19 cellular contexts compared by ENCODE assay signal in genomic region chr17:76630151-76630550, GRCh38. TPM values are rescaled to one million over a fixed set of nuclear protein-coding genes. Genes with fewer than 3 reads are reported as not detected.
DNase-seq lines count a peak whose midpoint lies in the region; ATAC-seq, FAIRE-seq and TF ChIP-seq lines count a peak whose summit lies in the region.
"Had no signal": no experiment of that assay in that cellular context is flagged by ENCODE, and none has a peak within 500 bp of the region (broad histone marks: within the 10 kb centered on the region; RNA-seq: fewer than 3 reads in every experiment).

No MANE protein-coding gene starts in this region.

- H3K36me3 ChIP-seq in H7 (replicated peaks; ENCODE audit: control insufficient read depth, insufficient read depth, low read length), result no peaks in the 10 kb centered on the region
- H3K36me3 ChIP-seq in Panc1 (ENCODE audit: control insufficient read depth, insufficient read depth, low read length), result no peaks in the 10 kb centered on the region
- H3K36me3 ChIP-seq in small intestine (ENCODE audit: control insufficient read depth in 2 of 2, insufficient read depth in 2 of 2, low read length in 2 of 2), result peaks cover 0 to 7% of the 10 kb centered on the region in 2 donors
- H3K36me3 ChIP-seq: HAP-1, SJCRH30 had no signal

- DNase-seq in H7 (peak; percentile 70), Panc1 (ENCODE audit: low read depth, low spot score) (no peak), iPS-NIHi11 (ENCODE audit: low spot score) (peak; percentile 66), small intestine (peak; percentile 87), GM19238 (ENCODE audit: insufficient read length, low spot score) (no peak)
- DNase-seq: COR-L47; NCI-H1092 treated with DMSO at 0.1 percent for 48 hours; NCI-H2081 treated with DMSO at 0.1 percent for 48 hours; NCI-H524 treated with DMSO at 0.1 percent for 48 hours; NK-92 treated with Interleukin-12 subunit alpha and Interleukin-12 subunit beta, amount 100 ng/mL, for 24 hours; OCI-M1; RPMI8226; SJCRH30 had no signal

- H3K9me3 ChIP-seq in Panc1 (ENCODE audit: control insufficient read depth, insufficient read depth, low read depth, low read length) (no peaks in the 10 kb centered on the region), small intestine (ENCODE audit: control insufficient read depth, low read depth) (no peaks in the 10 kb centered on the region)
- H3K9me3 ChIP-seq: HAP-1, SJCRH30 had no signal

- 16 to 57% (median 38%) methylated on average over 6 of the region's 6 CpGs for WGBS in small intestine, 3 donors

- CTCF ChIA-PET in Panc1 (lab: Charles Lee), result interaction anchor here (0.6 to 0.7 kb wide), 3 partner anchors 11 to 222 kb away, joined by 3 to 16 read pairs (median 4); no protein-coding TSS in a partner anchor

- no peaks in the 10 kb centered on the region for H3K4me1 ChIP-seq in Panc1 (ENCODE audit: control insufficient read depth, insufficient read depth, low read length)
- H3K4me1 ChIP-seq in small intestine (ENCODE audit: control insufficient read depth in 2 of 2, insufficient read depth in 1 of 2, low read depth in 1 of 2, low read length in 1 of 2), result peaks cover 0 to 3% of the 10 kb centered on the region in 2 donors
- H3K4me1 ChIP-seq: HAP-1 had no signal

- H3K27ac ChIP-seq in Panc1 (ENCODE audit: low read length), result no peak overlapping the region
- peak overlapping the region in 1 of 2 donors; percentile 28 for H3K27ac ChIP-seq in small intestine (ENCODE audit: low read depth in 1 of 2, low read length in 1 of 2)
- H3K27ac ChIP-seq: KMS-11, SJCRH30 had no signal

- POLR2A ChIA-PET in Panc1 (lab: Charles Lee), result no interaction called here

- TF ChIP-seq CTCF in Panc1 (IDR thresholded peaks at IDR 0.05), result no peak

- no peak for FAIRE-seq in small intestine (lab: Jason Lieb, UNC)
- FAIRE-seq: GM12892 had no signal

- BruUV-seq in Panc1 (replicated peaks; lab: Mats Ljungman, UMichigan), result no TSS peak

- in situ Hi-C loops in Panc1 (cut with HindIII; ENCODE audit: low pct_unique_long_range_greater_than_20kb, low sequenced_read_pairs), result no loop called here

- ATAC-seq in Panc1 (0 out of 2 replicates have a peak, but pooled peaks have one; percentile 26), HG03045 (IDR thresholded peaks at IDR 0.05; ENCODE audit: unreplicated experiment) (no peak), HG03095 (IDR thresholded peaks at IDR 0.05; ENCODE audit: unreplicated experiment) (no peak)

- H3K4me3 ChIP-seq in H7 (ENCODE audit: insufficient read depth, low read depth, low read length), result no peak overlapping the region
- H3K4me3 ChIP-seq in Panc1 (ENCODE audit: low read depth in 2 of 2, low read length in 2 of 2), result no peak overlapping the region
- no peak overlapping the region for H3K4me3 ChIP-seq in small intestine (ENCODE audit: low read depth in 1 of 2, low read length in 2 of 2)
- H3K4me3 ChIP-seq: HAP-1, SJCRH30 had no signal

- H3K27me3 ChIP-seq in H7 (ENCODE audit: control insufficient read depth, insufficient read depth, low read length), result no peaks in the 10 kb centered on the region
- H3K27me3 ChIP-seq in Panc1 (ENCODE audit: control insufficient read depth, insufficient read depth, low read length), result no peaks in the 10 kb centered on the region
- no peaks in the 10 kb centered on the region for H3K27me3 ChIP-seq in small intestine (ENCODE audit: control insufficient read depth in 2 of 2, insufficient read depth in 2 of 2, low read length in 2 of 2)
- H3K27me3 ChIP-seq: SJCRH30 had no signal

- intact Hi-C loops in Panc1 (cut with micrococcal nuclease; ENCODE audit: unreplicated experiment), result no loop called here

RNA-seq across cellular contexts. Expression of gene ST6GALNAC1, which starts 13.4 kb away (rescaled TPM):
- not detected in 2 replicates for total RNA-seq in H7 (2014; rRNA removed; shearing (Covaris generic))
- 0.15 TPM for total RNA-seq in Panc1 (2021; ENCODE audit: unreplicated experiment)
- polyA plus RNA-seq in Panc1 (2012; ENCODE audit: insufficient read length), result not detected
- polyA plus RNA-seq in small intestine, result 10 to 100 TPM; 18.6 to 79.2 (median 77.2) TPM
- total RNA-seq: MCF 10A, SJCRH30 had no signal

RNA-seq across cellular contexts. Expression of gene ST6GALNAC2, which starts 44.5 kb away (rescaled TPM):
- total RNA-seq in H7 (2014; rRNA removed; shearing (Covaris generic)), result 1.7 and 2.4 TPM in 2 replicates
- 23.0 TPM for total RNA-seq in Panc1 (2021; ENCODE audit: unreplicated experiment)
- polyA plus RNA-seq in Panc1 (2012; ENCODE audit: insufficient read length), result 26.2 TPM
- 1 to 10 TPM in 2 of 3 donors, not detected in 1; 1.1 to 2.7 TPM for polyA plus RNA-seq in small intestine
- total RNA-seq: SJCRH30 had no signal

Comparison
In these comparisons a context has a peak if more than half of its experiments do, and no peak if none do; other contexts are left out.
1. DNase-seq: peak in H7 (single experiment), iPS-NIHi11 (single experiment) and small intestine (single experiment); none in Panc1 (single experiment) and GM19238 (single experiment).